8 cellular contexts compared by ENCODE assay signal in genomic region chr1:151251656-151252470, GRCh38. TPM values are rescaled to one million over a fixed set of nuclear protein-coding genes. Genes with fewer than 3 reads are reported as not detected.
DNase-seq lines count a peak whose midpoint lies in the region; ATAC-seq and TF ChIP-seq lines count a peak whose summit lies in the region.

No MANE protein-coding gene starts in this region.

- 63 to 65% methylated on average over 16 of the region's 16 CpGs for WGBS in aorta, 2 donors

- H3K27ac ChIP-seq in SJSA1 (no peak overlapping the region), aorta (ENCODE audit: low read depth in 1 of 2, low read length in 2 of 2) (no peak overlapping the region)

- CTCF ChIA-PET in activated naive CD4-positive, alpha-beta T cell treated with anti-CD3 and anti-CD28 coated beads, Interleukin-2, amount 10 ng/mL, durations not matched to agents 7 days and 5 days (lab: Charles Lee) = interaction anchor here (0.7 to 2.6 kb wide), 28 partner anchors 8 to 227 kb away, joined by 3 to 20 read pairs (median 5); partner anchors contain the start of genes PI4KB, TNFAIP8L2, VPS72 and ZNF687

- no peak overlapping the region for H3K4me3 Mint-ChIP-seq in activated naive CD4-positive, alpha-beta T cell treated with anti-CD3 and anti-CD28 coated beads, Interleukin-2, amount 10 ng/mL, durations not matched to agents 7 days and 5 days
- no peak overlapping the region for H3K4me3 Mint-ChIP-seq in progenitor cell of endocrine pancreas (ENCODE audit: low read depth)

- H3K4me1 Mint-ChIP-seq in activated naive CD4-positive, alpha-beta T cell treated with anti-CD3 and anti-CD28 coated beads, Interleukin-2, amount 10 ng/mL, durations not matched to agents 7 days and 5 days = peaks cover 21% of the 10 kb centered on the region
- peaks cover 13% of the 10 kb centered on the region for H3K4me1 Mint-ChIP-seq in progenitor cell of endocrine pancreas (ENCODE audit: low read depth)

- no peaks in the 10 kb centered on the region for H3K9me3 Mint-ChIP-seq in activated naive CD4-positive, alpha-beta T cell treated with anti-CD3 and anti-CD28 coated beads, Interleukin-2, amount 10 ng/mL, durations not matched to agents 7 days and 5 days
- no peaks in the 10 kb centered on the region for H3K9me3 Mint-ChIP-seq in progenitor cell of endocrine pancreas (ENCODE audit: low read depth)

- peaks cover 24% of the 10 kb centered on the region for H3K36me3 Mint-ChIP-seq in activated naive CD4-positive, alpha-beta T cell treated with anti-CD3 and anti-CD28 coated beads, Interleukin-2, amount 10 ng/mL, durations not matched to agents 7 days and 5 days
- peaks cover 15% of the 10 kb centered on the region for H3K36me3 Mint-ChIP-seq in progenitor cell of endocrine pancreas (ENCODE audit: insufficient read depth)

- H3K4me1 ChIP-seq in SJSA1 (replicated peaks) (peaks cover 11% of the 10 kb centered on the region), aorta (ENCODE audit: control insufficient read depth in 1 of 2, insufficient read depth in 2 of 2, low read length in 2 of 2) (peaks cover 0 to 3% of the 10 kb centered on the region in 2 donors)

- H3K9me3 ChIP-seq in SJSA1 (replicated peaks) = no peaks in the 10 kb centered on the region
- no peaks in the 10 kb centered on the region for H3K9me3 ChIP-seq in aorta (ENCODE audit: control insufficient read depth, low read length)

- peak; percentile 19 to 43 for DNase-seq in activated CD8-positive, alpha-beta memory T cell treated with anti-CD3 and anti-CD28 coated beads for 4 hours (ENCODE audit: low read depth in 2 of 2)
- DNase-seq in activated CD8-positive, alpha-beta memory T cell treated with anti-CD3 and anti-CD28 coated beads for 24 hours = no peak
- DNase-seq in NCI-H1092 (lab: John Stamatoyannopoulos, UW) = peak; percentile 63
- peak; percentile 57 to 70 for DNase-seq in SJSA1 (ENCODE audit: low read depth in 1 of 2, low spot score in 2 of 2)
- peak; percentile 79 for DNase-seq in activated naive CD4-positive, alpha-beta T cell treated with anti-CD3 and anti-CD28 coated beads, Interleukin-2, amount 10 ng/mL, durations not matched to agents 7 days and 5 days
- peak; percentile 80 for DNase-seq in glomerular visceral epithelial cell (ENCODE audit: extremely low spot score)
- no peak for DNase-seq in progenitor cell of endocrine pancreas (ENCODE audit: low spot score, unreplicated experiment)
- peak; percentile 75 to 79 for DNase-seq in aorta

- H3K36me3 ChIP-seq in SJSA1 = peaks cover 35% of the 10 kb centered on the region
- H3K36me3 ChIP-seq in aorta (ENCODE audit: control insufficient read depth in 1 of 2, insufficient read depth in 2 of 2, low read length in 1 of 2) = peaks cover 6 to 8% of the 10 kb centered on the region in 2 donors

- TF ChIP-seq CTCF in progenitor cell of endocrine pancreas (IDR thresholded peaks at IDR 0.05; ENCODE audit: unreplicated experiment) = peak; percentile 89

- H3K4me3 ChIP-seq in SJSA1 (no peak overlapping the region), aorta (ENCODE audit: low read length in 2 of 2) (no peak overlapping the region)

- peak overlapping the region; percentile 42 for H3K27ac Mint-ChIP-seq in activated naive CD4-positive, alpha-beta T cell treated with anti-CD3 and anti-CD28 coated beads, Interleukin-2, amount 10 ng/mL, durations not matched to agents 7 days and 5 days
- H3K27ac Mint-ChIP-seq in progenitor cell of endocrine pancreas = peak overlapping the region; percentile 49

- intact Hi-C loops in aorta (cut with DNase I) = loop anchor here (2.0 to 5.0 kb wide), 2 partner anchors 55 kb away; partner anchors contain the start of gene PIP5K1A (in 1 of the 2)

- peaks cover 4% of the 10 kb centered on the region for H3K27me3 Mint-ChIP-seq in activated naive CD4-positive, alpha-beta T cell treated with anti-CD3 and anti-CD28 coated beads, Interleukin-2, amount 10 ng/mL, durations not matched to agents 7 days and 5 days
- no peaks in the 10 kb centered on the region for H3K27me3 Mint-ChIP-seq in progenitor cell of endocrine pancreas

- ATAC-seq in aorta (ENCODE audit: low FRiP score) = peak; percentile 69

- H3K27me3 ChIP-seq in SJSA1 (replicated peaks) = no peaks in the 10 kb centered on the region
- H3K27me3 ChIP-seq in aorta (ENCODE audit: control insufficient read depth in 1 of 2, insufficient read depth in 2 of 2, low read length in 1 of 2) = no peaks in the 10 kb centered on the region

RNA-seq across cellular contexts. Expression of gene PSMD4, which starts 2.7 kb away (rescaled TPM):
- total RNA-seq in SJSA1 (2014; rRNA removed; shearing (Covaris generic)) = 293 and 297 TPM in 2 replicates
- total RNA-seq in progenitor cell of endocrine pancreas (163 and 177 TPM in 2 replicates), aorta (100 to 1,000 TPM; 115 to 118 TPM)
- polyA plus RNA-seq in aorta = 100 to 1,000 TPM; 144 to 162 TPM

RNA-seq across cellular contexts. Expression of gene ZNF687, which starts 30.2 kb away (rescaled TPM):
- 12.5 and 14.5 TPM in 2 replicates for total RNA-seq in SJSA1 (2014; rRNA removed; shearing (Covaris generic))
- total RNA-seq in progenitor cell of endocrine pancreas (43.0 and 45.0 TPM in 2 replicates), aorta (10 to 100 TPM; 18.4 to 24.0 TPM)
- polyA plus RNA-seq in aorta = 1 to 10 TPM; 7.7 to 9.6 TPM

RNA-seq across cellular contexts. Expression of gene PIP5K1A, which starts 53.5 kb away (rescaled TPM):
- 46.5 and 69.9 TPM in 2 replicates for total RNA-seq in SJSA1 (2014; rRNA removed; shearing (Covaris generic))
- total RNA-seq in progenitor cell of endocrine pancreas (84.0 and 95.5 TPM in 2 replicates), aorta (10 to 100 TPM; 64.0 to 67.6 TPM)
- polyA plus RNA-seq in aorta = 10 to 100 TPM; 16.5 to 22.7 TPM

Comparison
In these comparisons a context has a peak if more than half of its experiments do, and no peak if none do; other contexts are left out.
1. DNase-seq: peak in activated CD8-positive, alpha-beta memory T cell treated with anti-CD3 and anti-CD28 coated beads for 4 hours (2 of 2), NCI-H1092 (single experiment), SJSA1 (2 of 2), activated naive CD4-positive, alpha-beta T cell treated with anti-CD3 and anti-CD28 coated beads, Interleukin-2, amount 10 ng/mL, durations not matched to agents 7 days and 5 days (single experiment), glomerular visceral epithelial cell (single experiment) and aorta (2 of 2); none in activated CD8-positive, alpha-beta memory T cell treated with anti-CD3 and anti-CD28 coated beads for 24 hours (single experiment) and progenitor cell of endocrine pancreas (single experiment).